1 cellular context compared by ENCODE assay signal in genomic region chr11:811446-812245, GRCh38.
TF ChIP-seq lines count a peak whose summit lies in the region.

No MANE protein-coding gene starts in this region.

TF ChIP-seq in GM12878, 131 proteins besides CTCF, POLR2A, EP300 and RAD21:
- TF ChIP-seq RAD51 (IDR thresholded peaks at IDR 0.05) = no peak
- no peak for TF ChIP-seq USF2 (IDR thresholded peaks at IDR 0.05; ENCODE audit: borderline replicate concordance, low read depth, low read length)
- no peak for TF ChIP-seq ZBED1 (IDR thresholded peaks at IDR 0.05; ENCODE audit: borderline replicate concordance)
- TF ChIP-seq BCL3 (IDR thresholded peaks at IDR 0.05; ENCODE audit: borderline replicate concordance, insufficient read depth, low read depth, low read length, poor library complexity, severe bottlenecking) = no peak
- TF ChIP-seq USF1 (IDR thresholded peaks at IDR 0.05; ENCODE audit: borderline replicate concordance, extremely low read length, insufficient read depth, low read depth, low read length) = no peak
- no peak for TF ChIP-seq TCF7 (IDR thresholded peaks at IDR 0.05; ENCODE audit: borderline replicate concordance)
- TF ChIP-seq POLR2AphosphoS5 (IDR thresholded peaks at IDR 0.05; ENCODE audit: low read length) = peak; percentile 59; the same call in 1 of the 2 replicates
